Comparison of ENCODE assay signal across 1 cellular context in genomic region chr2:239266779-239267410, GRCh38.
TF ChIP-seq lines count a peak whose summit lies in the region.

No MANE protein-coding gene starts in this region.

TF ChIP-seq in H1, 55 proteins besides CTCF, POLR2A, EP300 and RAD21 (continued from another document):
- TF ChIP-seq CHD7 (IDR thresholded peaks at IDR 0.05; ENCODE audit: insufficient replicate concordance, low read length), result no peak
- TF ChIP-seq SIN3A (conservative IDR thresholded peaks at IDR 0.05 in 1 of 2, IDR thresholded peaks at IDR 0.05 in 1 of 2; ENCODE audit: low read depth in 1 of 2, low read length in 2 of 2), result no peak
